ENCODE assay signal across 1 cellular context in the genomic region with DNA sequence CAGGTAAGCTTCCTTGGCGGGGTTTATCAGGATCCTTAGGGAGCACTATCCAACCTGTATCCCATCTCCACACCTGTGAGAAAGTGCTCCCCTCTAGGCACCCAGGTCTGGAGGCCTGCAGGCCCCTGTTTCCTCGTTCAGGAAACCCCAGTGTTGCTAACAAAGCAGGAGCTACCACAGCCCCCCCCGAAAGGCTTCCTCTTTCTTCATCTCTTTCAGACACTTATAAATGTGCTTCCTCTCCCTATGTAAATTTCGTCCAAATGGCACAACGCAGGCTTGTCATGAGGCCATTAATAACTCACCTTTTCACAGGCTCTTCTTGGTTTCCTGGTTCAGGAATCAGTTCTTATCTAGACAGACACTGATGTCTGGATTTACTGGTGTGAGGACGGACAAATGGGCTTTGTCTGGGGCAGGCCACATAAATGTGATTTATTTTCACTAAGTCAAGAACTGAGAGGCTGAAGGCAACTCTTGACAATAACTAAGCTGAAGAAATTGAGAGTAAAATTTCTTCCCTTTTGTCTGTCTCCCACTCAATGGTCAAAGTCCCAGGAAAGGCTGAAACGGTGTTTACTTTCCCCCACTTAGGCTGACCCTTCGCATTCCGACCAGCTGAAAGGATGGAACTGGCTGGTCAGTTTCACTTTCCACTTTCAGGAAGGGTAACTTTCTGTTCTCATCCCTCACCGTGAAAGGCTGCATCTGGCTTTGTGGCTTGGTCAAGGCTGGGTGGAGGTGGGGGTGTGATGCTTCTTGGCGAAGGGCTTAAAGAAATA.
A peak's percentile ranks its signal among the peaks of the same experiment; 100 is the strongest.
TF ChIP-seq lines count a peak whose summit lies in the region.

No MANE protein-coding gene starts in this region.

TF ChIP-seq in GM12878, 131 proteins besides CTCF, POLR2A, EP300 and RAD21:
- TF ChIP-seq, protein P1, sequence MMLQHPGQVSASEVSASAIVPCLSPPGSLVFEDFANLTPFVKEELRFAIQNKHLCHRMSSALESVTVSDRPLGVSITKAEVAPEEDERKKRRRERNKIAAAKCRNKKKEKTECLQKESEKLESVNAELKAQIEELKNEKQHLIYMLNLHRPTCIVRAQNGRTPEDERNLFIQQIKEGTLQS (IDR thresholded peaks at IDR 0.05; ENCODE audit: borderline replicate concordance, extremely low read depth, low read depth, low read length) = no peak
- peak; percentile 49; the same call in 1 of the 2 replicates for TF ChIP-seq HDAC2 (IDR thresholded peaks at IDR 0.05)
- TF ChIP-seq SMARCA5 (IDR thresholded peaks at IDR 0.05) = peak; percentile 32; the same call in 1 of the 2 replicates
- TF ChIP-seq, protein P2, sequence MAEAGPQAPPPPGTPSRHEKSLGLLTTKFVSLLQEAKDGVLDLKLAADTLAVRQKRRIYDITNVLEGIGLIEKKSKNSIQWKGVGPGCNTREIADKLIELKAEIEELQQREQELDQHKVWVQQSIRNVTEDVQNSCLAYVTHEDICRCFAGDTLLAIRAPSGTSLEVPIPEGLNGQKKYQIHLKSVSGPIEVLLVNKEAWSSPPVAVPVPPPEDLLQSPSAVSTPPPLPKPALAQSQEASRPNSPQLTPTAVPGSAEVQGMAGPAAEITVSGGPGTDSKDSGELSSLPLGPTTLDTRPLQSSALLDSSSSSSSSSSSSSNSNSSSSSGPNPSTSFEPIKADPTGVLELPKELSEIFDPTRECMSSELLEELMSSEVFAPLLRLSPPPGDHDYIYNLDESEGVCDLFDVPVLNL (IDR thresholded peaks at IDR 0.05; ENCODE audit: low read depth, low read length) = no peak
- peak; percentile 27; the same call in 1 of the 2 replicates for TF ChIP-seq SIN3A (IDR thresholded peaks at IDR 0.05; ENCODE audit: low read depth, low read length)
- TF ChIP-seq SPI1 (IDR thresholded peaks at IDR 0.05; ENCODE audit: borderline replicate concordance, insufficient read depth, low read depth, low read length) = peak; percentile 81
- TF ChIP-seq, protein P3, sequence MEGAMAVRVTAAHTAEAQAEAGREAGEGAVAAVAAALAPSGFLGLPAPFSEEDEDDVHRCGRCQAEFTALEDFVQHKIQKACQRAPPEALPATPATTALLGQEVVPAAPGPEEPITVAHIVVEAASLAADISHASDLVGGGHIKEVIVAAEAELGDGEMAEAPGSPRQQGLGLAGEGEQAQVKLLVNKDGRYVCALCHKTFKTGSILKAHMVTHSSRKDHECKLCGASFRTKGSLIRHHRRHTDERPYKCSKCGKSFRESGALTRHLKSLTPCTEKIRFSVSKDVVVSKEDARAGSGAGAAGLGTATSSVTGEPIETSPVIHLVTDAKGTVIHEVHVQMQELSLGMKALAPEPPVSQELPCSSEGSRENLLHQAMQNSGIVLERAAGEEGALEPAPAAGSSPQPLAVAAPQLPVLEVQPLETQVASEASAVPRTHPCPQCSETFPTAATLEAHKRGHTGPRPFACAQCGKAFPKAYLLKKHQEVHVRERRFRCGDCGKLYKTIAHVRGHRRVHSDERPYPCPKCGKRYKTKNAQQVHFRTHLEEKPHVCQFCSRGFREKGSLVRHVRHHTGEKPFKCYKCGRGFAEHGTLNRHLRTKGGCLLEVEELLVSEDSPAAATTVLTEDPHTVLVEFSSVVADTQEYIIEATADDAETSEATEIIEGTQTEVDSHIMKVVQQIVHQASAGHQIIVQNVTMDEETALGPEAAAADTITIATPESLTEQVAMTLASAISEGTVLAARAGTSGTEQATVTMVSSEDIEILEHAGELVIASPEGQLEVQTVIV (IDR thresholded peaks at IDR 0.05; ENCODE audit: borderline replicate concordance, partially characterized antibody) = no peak
- 0 out of 2 replicates have a peak, but pooled peaks have one; percentile 16 for TF ChIP-seq HDGF (IDR thresholded peaks at IDR 0.05)
- TF ChIP-seq MTA3 (IDR thresholded peaks at IDR 0.05; ENCODE audit: borderline replicate concordance, low read length) = peak; percentile 69; the same call in 1 of the 2 replicates
- peak; percentile 84 for TF ChIP-seq PAX5 (IDR thresholded peaks at IDR 0.05; ENCODE audit: borderline replicate concordance, low read depth, low read length)
- TF ChIP-seq, protein P4, sequence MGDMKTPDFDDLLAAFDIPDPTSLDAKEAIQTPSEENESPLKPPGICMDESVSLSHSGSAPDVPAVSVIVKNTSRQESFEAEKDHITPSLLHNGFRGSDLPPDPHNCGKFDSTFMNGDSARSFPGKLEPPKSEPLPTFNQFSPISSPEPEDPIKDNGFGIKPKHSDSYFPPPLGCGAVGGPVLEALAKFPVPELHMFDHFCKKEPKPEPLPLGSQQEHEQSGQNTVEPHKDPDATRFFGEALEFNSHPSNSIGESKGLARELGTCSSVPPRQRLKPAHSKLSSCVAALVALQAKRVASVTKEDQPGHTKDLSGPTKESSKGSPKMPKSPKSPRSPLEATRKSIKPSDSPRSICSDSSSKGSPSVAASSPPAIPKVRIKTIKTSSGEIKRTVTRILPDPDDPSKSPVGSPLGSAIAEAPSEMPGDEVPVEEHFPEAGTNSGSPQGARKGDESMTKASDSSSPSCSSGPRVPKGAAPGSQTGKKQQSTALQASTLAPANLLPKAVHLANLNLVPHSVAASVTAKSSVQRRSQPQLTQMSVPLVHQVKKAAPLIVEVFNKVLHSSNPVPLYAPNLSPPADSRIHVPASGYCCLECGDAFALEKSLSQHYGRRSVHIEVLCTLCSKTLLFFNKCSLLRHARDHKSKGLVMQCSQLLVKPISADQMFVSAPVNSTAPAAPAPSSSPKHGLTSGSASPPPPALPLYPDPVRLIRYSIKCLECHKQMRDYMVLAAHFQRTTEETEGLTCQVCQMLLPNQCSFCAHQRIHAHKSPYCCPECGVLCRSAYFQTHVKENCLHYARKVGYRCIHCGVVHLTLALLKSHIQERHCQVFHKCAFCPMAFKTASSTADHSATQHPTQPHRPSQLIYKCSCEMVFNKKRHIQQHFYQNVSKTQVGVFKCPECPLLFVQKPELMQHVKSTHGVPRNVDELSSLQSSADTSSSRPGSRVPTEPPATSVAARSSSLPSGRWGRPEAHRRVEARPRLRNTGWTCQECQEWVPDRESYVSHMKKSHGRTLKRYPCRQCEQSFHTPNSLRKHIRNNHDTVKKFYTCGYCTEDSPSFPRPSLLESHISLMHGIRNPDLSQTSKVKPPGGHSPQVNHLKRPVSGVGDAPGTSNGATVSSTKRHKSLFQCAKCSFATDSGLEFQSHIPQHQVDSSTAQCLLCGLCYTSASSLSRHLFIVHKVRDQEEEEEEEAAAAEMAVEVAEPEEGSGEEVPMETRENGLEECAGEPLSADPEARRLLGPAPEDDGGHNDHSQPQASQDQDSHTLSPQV (IDR thresholded peaks at IDR 0.05) = no peak
- 0 out of 2 replicates have a peak, but pooled peaks have one; percentile 57 for TF ChIP-seq IRF4 (IDR thresholded peaks at IDR 0.05; ENCODE audit: low read depth, low read length)
- TF ChIP-seq, protein P5, sequence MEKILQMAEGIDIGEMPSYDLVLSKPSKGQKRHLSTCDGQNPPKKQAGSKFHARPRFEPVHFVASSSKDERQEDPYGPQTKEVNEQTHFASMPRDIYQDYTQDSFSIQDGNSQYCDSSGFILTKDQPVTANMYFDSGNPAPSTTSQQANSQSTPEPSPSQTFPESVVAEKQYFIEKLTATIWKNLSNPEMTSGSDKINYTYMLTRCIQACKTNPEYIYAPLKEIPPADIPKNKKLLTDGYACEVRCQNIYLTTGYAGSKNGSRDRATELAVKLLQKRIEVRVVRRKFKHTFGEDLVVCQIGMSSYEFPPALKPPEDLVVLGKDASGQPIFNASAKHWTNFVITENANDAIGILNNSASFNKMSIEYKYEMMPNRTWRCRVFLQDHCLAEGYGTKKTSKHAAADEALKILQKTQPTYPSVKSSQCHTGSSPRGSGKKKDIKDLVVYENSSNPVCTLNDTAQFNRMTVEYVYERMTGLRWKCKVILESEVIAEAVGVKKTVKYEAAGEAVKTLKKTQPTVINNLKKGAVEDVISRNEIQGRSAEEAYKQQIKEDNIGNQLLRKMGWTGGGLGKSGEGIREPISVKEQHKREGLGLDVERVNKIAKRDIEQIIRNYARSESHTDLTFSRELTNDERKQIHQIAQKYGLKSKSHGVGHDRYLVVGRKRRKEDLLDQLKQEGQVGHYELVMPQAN (conservative IDR thresholded peaks at IDR 0.05) = 0 out of 2 replicates have a peak, but pooled peaks have one; percentile 35
- peak; percentile 91 for TF ChIP-seq RUNX3 (IDR thresholded peaks at IDR 0.05; ENCODE audit: low read length)
- peak; percentile 25; the same call in 1 of the 3 replicates for TF ChIP-seq POU2F2 (IDR thresholded peaks at IDR 0.05; ENCODE audit: borderline replicate concordance, low read depth, low read length)
- TF ChIP-seq, protein P6, sequence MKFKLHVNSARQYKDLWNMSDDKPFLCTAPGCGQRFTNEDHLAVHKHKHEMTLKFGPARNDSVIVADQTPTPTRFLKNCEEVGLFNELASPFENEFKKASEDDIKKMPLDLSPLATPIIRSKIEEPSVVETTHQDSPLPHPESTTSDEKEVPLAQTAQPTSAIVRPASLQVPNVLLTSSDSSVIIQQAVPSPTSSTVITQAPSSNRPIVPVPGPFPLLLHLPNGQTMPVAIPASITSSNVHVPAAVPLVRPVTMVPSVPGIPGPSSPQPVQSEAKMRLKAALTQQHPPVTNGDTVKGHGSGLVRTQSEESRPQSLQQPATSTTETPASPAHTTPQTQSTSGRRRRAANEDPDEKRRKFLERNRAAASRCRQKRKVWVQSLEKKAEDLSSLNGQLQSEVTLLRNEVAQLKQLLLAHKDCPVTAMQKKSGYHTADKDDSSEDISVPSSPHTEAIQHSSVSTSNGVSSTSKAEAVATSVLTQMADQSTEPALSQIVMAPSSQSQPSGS (IDR thresholded peaks at IDR 0.05; ENCODE audit: low read length) = peak; percentile 57
- TF ChIP-seq, protein P7, sequence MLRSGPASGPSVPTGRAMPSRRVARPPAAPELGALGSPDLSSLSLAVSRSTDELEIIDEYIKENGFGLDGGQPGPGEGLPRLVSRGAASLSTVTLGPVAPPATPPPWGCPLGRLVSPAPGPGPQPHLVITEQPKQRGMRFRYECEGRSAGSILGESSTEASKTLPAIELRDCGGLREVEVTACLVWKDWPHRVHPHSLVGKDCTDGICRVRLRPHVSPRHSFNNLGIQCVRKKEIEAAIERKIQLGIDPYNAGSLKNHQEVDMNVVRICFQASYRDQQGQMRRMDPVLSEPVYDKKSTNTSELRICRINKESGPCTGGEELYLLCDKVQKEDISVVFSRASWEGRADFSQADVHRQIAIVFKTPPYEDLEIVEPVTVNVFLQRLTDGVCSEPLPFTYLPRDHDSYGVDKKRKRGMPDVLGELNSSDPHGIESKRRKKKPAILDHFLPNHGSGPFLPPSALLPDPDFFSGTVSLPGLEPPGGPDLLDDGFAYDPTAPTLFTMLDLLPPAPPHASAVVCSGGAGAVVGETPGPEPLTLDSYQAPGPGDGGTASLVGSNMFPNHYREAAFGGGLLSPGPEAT (IDR thresholded peaks at IDR 0.05; ENCODE audit: low read depth) = peak; percentile 80
- TF ChIP-seq BHLHE40 (IDR thresholded peaks at IDR 0.05; ENCODE audit: borderline replicate concordance in 1 of 2, low read depth in 2 of 2, low read length in 1 of 2) = 0 out of 4 replicates have a peak, but pooled peaks of 1 of the 2 experiments have one; percentile 32
- TF ChIP-seq, protein P8, sequence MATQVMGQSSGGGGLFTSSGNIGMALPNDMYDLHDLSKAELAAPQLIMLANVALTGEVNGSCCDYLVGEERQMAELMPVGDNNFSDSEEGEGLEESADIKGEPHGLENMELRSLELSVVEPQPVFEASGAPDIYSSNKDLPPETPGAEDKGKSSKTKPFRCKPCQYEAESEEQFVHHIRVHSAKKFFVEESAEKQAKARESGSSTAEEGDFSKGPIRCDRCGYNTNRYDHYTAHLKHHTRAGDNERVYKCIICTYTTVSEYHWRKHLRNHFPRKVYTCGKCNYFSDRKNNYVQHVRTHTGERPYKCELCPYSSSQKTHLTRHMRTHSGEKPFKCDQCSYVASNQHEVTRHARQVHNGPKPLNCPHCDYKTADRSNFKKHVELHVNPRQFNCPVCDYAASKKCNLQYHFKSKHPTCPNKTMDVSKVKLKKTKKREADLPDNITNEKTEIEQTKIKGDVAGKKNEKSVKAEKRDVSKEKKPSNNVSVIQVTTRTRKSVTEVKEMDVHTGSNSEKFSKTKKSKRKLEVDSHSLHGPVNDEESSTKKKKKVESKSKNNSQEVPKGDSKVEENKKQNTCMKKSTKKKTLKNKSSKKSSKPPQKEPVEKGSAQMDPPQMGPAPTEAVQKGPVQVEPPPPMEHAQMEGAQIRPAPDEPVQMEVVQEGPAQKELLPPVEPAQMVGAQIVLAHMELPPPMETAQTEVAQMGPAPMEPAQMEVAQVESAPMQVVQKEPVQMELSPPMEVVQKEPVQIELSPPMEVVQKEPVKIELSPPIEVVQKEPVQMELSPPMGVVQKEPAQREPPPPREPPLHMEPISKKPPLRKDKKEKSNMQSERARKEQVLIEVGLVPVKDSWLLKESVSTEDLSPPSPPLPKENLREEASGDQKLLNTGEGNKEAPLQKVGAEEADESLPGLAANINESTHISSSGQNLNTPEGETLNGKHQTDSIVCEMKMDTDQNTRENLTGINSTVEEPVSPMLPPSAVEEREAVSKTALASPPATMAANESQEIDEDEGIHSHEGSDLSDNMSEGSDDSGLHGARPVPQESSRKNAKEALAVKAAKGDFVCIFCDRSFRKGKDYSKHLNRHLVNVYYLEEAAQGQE (IDR thresholded peaks at IDR 0.05; ENCODE audit: low read depth, low read length) = no peak
- peak; percentile 90 to 91 for TF ChIP-seq IKZF2 (IDR thresholded peaks at IDR 0.05)
- TF ChIP-seq FOXM1 (IDR thresholded peaks at IDR 0.05; ENCODE audit: low read depth, low read length) = peak; percentile 44; the same call in 1 of the 2 replicates
- peak; percentile 50; the same call in 1 of the 2 replicates for TF ChIP-seq BCL11A (IDR thresholded peaks at IDR 0.05; ENCODE audit: low read depth, low read length)
- no peak for TF ChIP-seq CREB1 (IDR thresholded peaks at IDR 0.05; ENCODE audit: low read depth)
- no peak for TF ChIP-seq HCFC1 (IDR thresholded peaks at IDR 0.05; ENCODE audit: low read length)
- TF ChIP-seq EED (IDR thresholded peaks at IDR 0.05; ENCODE audit: low read depth) = peak; percentile 97
- TF ChIP-seq BMI1 (IDR thresholded peaks at IDR 0.05; ENCODE audit: borderline replicate concordance) = no peak
- TF ChIP-seq GATAD2B (conservative IDR thresholded peaks at IDR 0.05; ENCODE audit: low read depth) = 0 out of 2 replicates have a peak, but pooled peaks have one; percentile 28
- peak; percentile 84 for TF ChIP-seq IKZF1 (conservative IDR thresholded peaks at IDR 0.05)
- peak; percentile 28; the same call in 1 of the 2 replicates for TF ChIP-seq MEF2A (IDR thresholded peaks at IDR 0.05; ENCODE audit: insufficient read depth, low read depth, low read length)
- TF ChIP-seq TCF12 (IDR thresholded peaks at IDR 0.05; ENCODE audit: low read depth, low read length) = peak; percentile 83
- 0 out of 2 replicates have a peak, but pooled peaks have one; percentile 26 for TF ChIP-seq CBX5 (IDR thresholded peaks at IDR 0.05; ENCODE audit: low read depth)
- peak; percentile 47; the same call in 1 of the 2 replicates for TF ChIP-seq YY1 (IDR thresholded peaks at IDR 0.05; ENCODE audit: low read depth, low read length)
- peak; percentile 11; the same call in 1 of the 2 replicates for TF ChIP-seq MTA2 (IDR thresholded peaks at IDR 0.05; ENCODE audit: low read depth)
- TF ChIP-seq TCF3 (IDR thresholded peaks at IDR 0.05; ENCODE audit: borderline replicate concordance, insufficient read depth, low read depth, low read length) = peak; percentile 57; the same call in 1 of the 2 replicates
- TF ChIP-seq RFX5 (IDR thresholded peaks at IDR 0.05; ENCODE audit: low read depth, low read length) = no peak
- TF ChIP-seq TBL1XR1 (IDR thresholded peaks at IDR 0.05; ENCODE audit: low read depth, low read length) = peak; percentile 37
- peak; percentile 37; the same call in 1 of the 2 replicates for TF ChIP-seq CREM (IDR thresholded peaks at IDR 0.05; ENCODE audit: low read depth)
- peak in 1 of 2 experiments; percentile 73; a peak in 2 of 4 replicates for TF ChIP-seq ETV6 (conservative IDR thresholded peaks at IDR 0.05 in 1 of 2, IDR thresholded peaks at IDR 0.05 in 1 of 2; ENCODE audit: borderline replicate concordance in 1 of 2, low read depth in 1 of 2)
- TF ChIP-seq NFIC (IDR thresholded peaks at IDR 0.05; ENCODE audit: low read depth, low read length) = peak; percentile 60; the same call in 1 of the 2 replicates
TF ChIP-seq in GM12878: peak in this region for 30.
